In the genomic region with DNA sequence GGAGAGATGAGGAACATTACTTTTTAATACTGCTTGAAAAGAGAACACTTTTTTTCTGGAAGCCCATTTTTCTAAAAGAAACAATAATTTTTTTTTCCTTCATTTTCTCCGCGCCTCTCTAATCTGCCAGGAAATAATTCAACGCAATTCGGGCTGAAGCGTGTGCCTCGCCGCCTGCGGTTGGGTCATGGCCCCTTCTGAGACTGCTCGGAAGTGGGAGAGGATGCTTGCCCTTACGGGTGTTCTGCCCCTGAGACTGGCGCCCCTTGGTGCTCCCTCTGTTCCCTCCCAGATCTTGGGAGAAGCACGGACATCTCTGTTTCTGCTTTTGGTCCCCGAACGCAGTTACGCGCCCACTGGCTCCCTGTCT, we compare ENCODE assay signal across 2 cellular contexts.
TF ChIP-seq lines count a peak whose summit lies in the region.

No MANE protein-coding gene starts in this region.

TF ChIP-seq in IMR-90, 13 proteins besides CTCF, POLR2A, EP300 and RAD21 (continued from another document):
- no peak for TF ChIP-seq RCOR1 (IDR thresholded peaks at IDR 0.05; ENCODE audit: insufficient replicate concordance, low read length)
- no peak for TF ChIP-seq NFE2L2 (IDR thresholded peaks at IDR 0.05; ENCODE audit: low read depth, low read length)
- TF ChIP-seq, protein P1, sequence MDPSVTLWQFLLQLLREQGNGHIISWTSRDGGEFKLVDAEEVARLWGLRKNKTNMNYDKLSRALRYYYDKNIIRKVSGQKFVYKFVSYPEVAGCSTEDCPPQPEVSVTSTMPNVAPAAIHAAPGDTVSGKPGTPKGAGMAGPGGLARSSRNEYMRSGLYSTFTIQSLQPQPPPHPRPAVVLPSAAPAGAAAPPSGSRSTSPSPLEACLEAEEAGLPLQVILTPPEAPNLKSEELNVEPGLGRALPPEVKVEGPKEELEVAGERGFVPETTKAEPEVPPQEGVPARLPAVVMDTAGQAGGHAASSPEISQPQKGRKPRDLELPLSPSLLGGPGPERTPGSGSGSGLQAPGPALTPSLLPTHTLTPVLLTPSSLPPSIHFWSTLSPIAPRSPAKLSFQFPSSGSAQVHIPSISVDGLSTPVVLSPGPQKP (IDR thresholded peaks at IDR 0.05; ENCODE audit: borderline replicate concordance, low read depth, low read length) = no peak
- TF ChIP-seq MXI1 (IDR thresholded peaks at IDR 0.05; ENCODE audit: borderline replicate concordance, low read depth, low read length) = no peak
- no peak for TF ChIP-seq CEBPB (IDR thresholded peaks at IDR 0.05; ENCODE audit: low read depth, low read length)
- no peak for TF ChIP-seq MAFK (IDR thresholded peaks at IDR 0.05; ENCODE audit: low read depth, low read length)
- TF ChIP-seq BHLHE40 (IDR thresholded peaks at IDR 0.05; ENCODE audit: low read depth, low read length) = no peak
- TF ChIP-seq, protein P2, sequence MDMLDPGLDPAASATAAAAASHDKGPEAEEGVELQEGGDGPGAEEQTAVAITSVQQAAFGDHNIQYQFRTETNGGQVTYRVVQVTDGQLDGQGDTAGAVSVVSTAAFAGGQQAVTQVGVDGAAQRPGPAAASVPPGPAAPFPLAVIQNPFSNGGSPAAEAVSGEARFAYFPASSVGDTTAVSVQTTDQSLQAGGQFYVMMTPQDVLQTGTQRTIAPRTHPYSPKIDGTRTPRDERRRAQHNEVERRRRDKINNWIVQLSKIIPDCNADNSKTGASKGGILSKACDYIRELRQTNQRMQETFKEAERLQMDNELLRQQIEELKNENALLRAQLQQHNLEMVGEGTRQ (IDR thresholded peaks at IDR 0.05; ENCODE audit: low read depth, low read length) = no peak
- no peak for TF ChIP-seq RFX5 (IDR thresholded peaks at IDR 0.05; ENCODE audit: low read depth, low read length)
- no peak for TF ChIP-seq FOS (IDR thresholded peaks at IDR 0.05; ENCODE audit: low read depth, low read length)
- TF ChIP-seq MAZ (IDR thresholded peaks at IDR 0.05; ENCODE audit: borderline replicate concordance, low read depth, low read length) = no peak

TF ChIP-seq in endothelial cell of umbilical vein, 7 proteins besides CTCF, POLR2A, EP300 and RAD21 (continued from another document):
- no peak for TF ChIP-seq EZH2 (IDR thresholded peaks at IDR 0.05; ENCODE audit: borderline replicate concordance, low read depth, low read length, severe bottlenecking)
- no peak for TF ChIP-seq MYC (IDR thresholded peaks at IDR 0.05; ENCODE audit: low read depth, low read length)
- TF ChIP-seq, protein P3, sequence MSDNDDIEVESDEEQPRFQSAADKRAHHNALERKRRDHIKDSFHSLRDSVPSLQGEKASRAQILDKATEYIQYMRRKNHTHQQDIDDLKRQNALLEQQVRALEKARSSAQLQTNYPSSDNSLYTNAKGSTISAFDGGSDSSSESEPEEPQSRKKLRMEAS (IDR thresholded peaks at IDR 0.05; ENCODE audit: insufficient read depth, insufficient read length) = no peak
- no peak for TF ChIP-seq FOS (IDR thresholded peaks at IDR 0.05; ENCODE audit: borderline replicate concordance, insufficient read depth, low read length)
- no peak for TF ChIP-seq POLR2AphosphoS5 (IDR thresholded peaks at IDR 0.05; ENCODE audit: insufficient read depth, low read depth, low read length)
TF ChIP-seq in endothelial cell of umbilical vein: peak in this region for 0.
